In genomic region chr2:190180313-190181065, GRCh38 we compare ENCODE assay signal across 8 cellular contexts.
DNase-seq lines count a peak whose midpoint lies in the region; ATAC-seq and TF ChIP-seq lines count a peak whose summit lies in the region.

No MANE protein-coding gene starts in this region.

- ATAC-seq in HG02943 (IDR thresholded peaks at IDR 0.05; ENCODE audit: low read depth, unreplicated experiment) (peak; percentile 78), psoas muscle (peak; percentile 89 to 94 (median 93))

- peak; percentile 45 for TF ChIP-seq POLR2A in GM18526 (IDR thresholded peaks at IDR 0.05; ENCODE audit: extremely low read depth, insufficient read length)

- intact Hi-C loops in psoas muscle (cut with DNase I): loop anchor here (5.0 kb wide), 3 partner anchors 73 to 192 kb away; no protein-coding TSS in a partner anchor

- no peaks in the 10 kb centered on the region for H3K27me3 ChIP-seq in psoas muscle (ENCODE audit: insufficient read depth in 3 of 3, low read length in 2 of 3)

- WGBS in psoas muscle, 3 donors: 1% methylated on average over 49 to 76 of the region's 76 CpGs

- H3K4me1 ChIP-seq in psoas muscle: peaks cover 15% of the 10 kb centered on the region

- peak overlapping the region; percentile 88 for H3K4me3 ChIP-seq in psoas muscle

- no peaks in the 10 kb centered on the region for H3K36me3 ChIP-seq in psoas muscle (ENCODE audit: insufficient read depth in 1 of 2, low read depth in 1 of 2)

- DNase-seq in C1 segment of cervical spinal cord (lab: John Stamatoyannopoulos, UW) (peak in 13 of 14 donors; percentile 3 to 81 (median 65)), NCI-H510A (lab: John Stamatoyannopoulos, UW) (peak; percentile 74), amygdala (lab: John Stamatoyannopoulos, UW) (peak in 50 of 56 donors; percentile 10 to 86 (median 55)), hypothalamus (lab: John Stamatoyannopoulos, UW) (peak in 48 of 51 donors; percentile 10 to 85 (median 58)), psoas muscle (peak; percentile 71 to 84), dedifferentiated amniotic fluid mesenchymal stem cell (ENCODE audit: extremely low spot score) (no peak)

- TF ChIP-seq CTCF in psoas muscle (IDR thresholded peaks at IDR 0.05): peak; percentile 60

- peak overlapping the region; percentile 90 for H3K27ac ChIP-seq in psoas muscle

- H3K9me3 ChIP-seq in psoas muscle: no peaks in the 10 kb centered on the region
